In the genomic region with DNA sequence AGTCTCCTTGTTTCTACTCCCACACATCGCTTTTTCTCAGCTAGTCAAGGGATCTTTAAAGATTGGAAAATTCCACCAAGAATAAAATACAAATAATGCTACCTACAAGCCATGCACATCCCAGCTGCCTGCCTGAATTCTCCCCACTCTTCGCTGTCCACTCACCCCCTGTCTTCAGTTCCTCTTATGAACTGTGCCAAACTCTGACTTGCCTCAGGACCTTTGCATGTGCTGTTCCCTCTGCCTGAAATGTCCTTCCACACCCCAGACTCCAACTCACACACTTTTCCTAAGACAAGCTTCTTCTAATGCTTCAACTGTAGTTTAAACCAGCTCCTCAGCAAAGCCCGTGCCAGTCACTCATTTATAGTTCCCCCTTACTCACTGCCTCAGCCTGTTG, we compare ENCODE assay signal across 11 cellular contexts.
"Had no signal": no experiment of that assay in that cellular context is flagged by ENCODE, and none has a peak within 500 bp of the region (broad histone marks: within the 10 kb centered on the region; RNA-seq: fewer than 3 reads in every experiment).

No MANE protein-coding gene starts in this region.

- H3K27ac ChIP-seq: GM23248, HL-60, KMS-11 had no signal

- H3K36me3 ChIP-seq: HAP-1 had no signal

- H3K4me2 ChIP-seq: KMS-11 had no signal

- FAIRE-seq: HepG2 had no signal

- H3K4me1 ChIP-seq: HAP-1 had no signal

- H2AFZ ChIP-seq: GM23248 had no signal

- ATAC-seq: HCT116, HepG2 had no signal

- H3K4me3 ChIP-seq: GM23248, HAP-1 had no signal

- H3K9me3 ChIP-seq: HAP-1 had no signal

- DNase-seq: GM23248, GOT3, H7, HFFc6, Karpas-422, KBM-7 had no signal

- H3K9ac ChIP-seq: GM23248, KMS-11 had no signal
